26 cellular contexts compared by ENCODE assay signal in genomic region chr2:119921825-119922224, GRCh38.
DNase-seq lines count a peak whose midpoint lies in the region; ATAC-seq, FAIRE-seq and TF ChIP-seq lines count a peak whose summit lies in the region.
"Had no signal": no experiment of that assay in that cellular context is flagged by ENCODE, and none has a peak within 500 bp of the region (broad histone marks: within the 10 kb centered on the region; RNA-seq: fewer than 3 reads in every experiment).

No MANE protein-coding gene starts in this region.

- no peaks in the 10 kb centered on the region for H4K20me1 ChIP-seq in GM12878 (ENCODE audit: control insufficient read depth, insufficient read depth)
- H4K20me1 ChIP-seq: BLaER1 treated with 17β-estradiol and CSF1 and Interleukin-3, amounts not matched to agents 10 nM and 100 nM had no signal

- no peaks in the 10 kb centered on the region for H3K27me3 Mint-ChIP-seq in activated T-cell treated with anti-CD3 and anti-CD28 coated beads, Interleukin-2, amount 50 U/mL, for 72 hours (ENCODE audit: low read depth)
- no peaks in the 10 kb centered on the region for H3K27me3 Mint-ChIP-seq in activated T-cell treated with anti-CD3 and anti-CD28 coated beads, Interleukin-2, amount 50 U/mL, for 4 hours (ENCODE audit: low read depth)
- no peaks in the 10 kb centered on the region for H3K27me3 Mint-ChIP-seq in nephron progenitor cell (ENCODE audit: low read depth, poor library complexity)

- TF ChIP-seq CTCF in Panc1 (IDR thresholded peaks at IDR 0.05) (no peak), GM12878 (IDR thresholded peaks at IDR 0.05 in 2 of 3, conservative IDR thresholded peaks at IDR 0.05 in 1 of 3; ENCODE audit: control insufficient read depth in 2 of 3, extremely low read depth in 1 of 3, insufficient read depth in 1 of 3, low read depth in 3 of 3, low read length in 3 of 3) (no peak), nephron progenitor cell (IDR thresholded peaks at IDR 0.05) (no peak)

- POLR2A ChIA-PET in Panc1 (lab: Charles Lee) (no interaction called here), GM12878 (lab: Charles Lee) (no interaction called here)

- CTCF ChIA-PET in Panc1 (lab: Charles Lee) (no interaction called here), GM12878 (lab: Yijun Ruan, JAX) (no interaction called here)

- BruUV-seq in Panc1 (replicated peaks; lab: Mats Ljungman, UMichigan) (TSS peak; percentile 14), GM12878 (replicated peaks; lab: Mats Ljungman, UMichigan) (TSS peak; percentile 14)

- no peak for TF ChIP-seq POLR2A in GM12878 (IDR thresholded peaks at IDR 0.05; ENCODE audit: low read depth, low read length)

- no peak overlapping the region for H3K9ac ChIP-seq in GM12878 (ENCODE audit: control insufficient read depth, insufficient read depth, low read length)
- H3K9ac ChIP-seq: BLaER1 treated with 17β-estradiol and CSF1 and Interleukin-3, amounts not matched to agents 10 nM and 100 nM had no signal

- no peak for TF ChIP-seq EP300 in GM12878 (IDR thresholded peaks at IDR 0.05; ENCODE audit: borderline replicate concordance in 1 of 2, control insufficient read depth in 1 of 2, low read depth in 2 of 2, low read length in 2 of 2)

- H3K36me3 ChIP-seq in Panc1 (ENCODE audit: control insufficient read depth, insufficient read depth, low read length): no peaks in the 10 kb centered on the region
- no peaks in the 10 kb centered on the region for H3K36me3 ChIP-seq in GM12878 (ENCODE audit: control insufficient read depth in 2 of 2, insufficient read depth in 2 of 2, low read length in 1 of 2)
- H3K36me3 ChIP-seq: SJSA1 had no signal

- TF ChIP-seq RAD21 in GM12878 (IDR thresholded peaks at IDR 0.05; ENCODE audit: insufficient read depth, low read depth, low read length): no peak

- no peak for ATAC-seq in activated T-cell treated with anti-CD3 and anti-CD28 coated beads, Interleukin-2, amount 50 U/mL, for 72 hours (replicated peaks in 1 of 2)
- no peak for ATAC-seq in activated T-cell treated with anti-CD3 and anti-CD28 coated beads, Interleukin-2, amount 50 U/mL, for 4 hours
- no peak for ATAC-seq in Panc1
- ATAC-seq in GM12878: no peak
- no peak for ATAC-seq in GM21717 (IDR thresholded peaks at IDR 0.05; ENCODE audit: unreplicated experiment)
- no peak for ATAC-seq in left ventricle myocardium superior
- ATAC-seq: GM23338, Right ventricle myocardium inferior had no signal

- H3K4me3 ChIP-seq in Panc1 (ENCODE audit: low read depth in 2 of 2, low read length in 2 of 2) (no peak overlapping the region), GM12878 (no peak overlapping the region)
- H3K4me3 ChIP-seq: BLaER1 treated with 17β-estradiol and CSF1 and Interleukin-3, amounts not matched to agents 10 nM and 100 nM; GM23338; SJSA1 had no signal

- H3K4me2 ChIP-seq in GM12878 (ENCODE audit: control insufficient read depth, insufficient read depth): no peak overlapping the region
- H3K4me2 ChIP-seq: BLaER1 treated with 17β-estradiol and CSF1 and Interleukin-3, amounts not matched to agents 10 nM and 100 nM; GM23338 had no signal

- no peak for DNase-seq in activated T-cell treated with anti-CD3 and anti-CD28 coated beads, Interleukin-2, amount 50 U/mL, for 72 hours
- DNase-seq in activated T-cell treated with anti-CD3 and anti-CD28 coated beads, Interleukin-2, amount 50 U/mL, for 4 hours: no peak
- DNase-seq in Panc1 (ENCODE audit: low read depth, low spot score) (no peak), GM12878 (ENCODE audit: low read depth, low spot score) (no peak), nephron progenitor cell (no peak), left ventricle myocardium superior (no peak), DMS 273 (lab: John Stamatoyannopoulos, UW; ENCODE audit: unreplicated experiment) (no peak)
- DNase-seq: 8988T, COR-L47, DMS 273 treated with DMSO at 0.1 percent for 48 hours, DND-41, HCEC 1CT, KG1, NCI-H1092, NCI-H1436, NCI-H187 treated with DMSO at 0.1 percent for 48 hours, NCI-H2107, NCI-H446 treated with DMSO at 0.1 percent for 48 hours, NCI-H526 treated with DMSO at 0.1 percent for 48 hours, OCI-M1 had no signal

- H2AFZ ChIP-seq in GM12878 (ENCODE audit: control insufficient read depth, low read depth, low read length): no peak overlapping the region
- H2AFZ ChIP-seq: GM23338 had no signal

- H3K4me1 ChIP-seq in Panc1 (ENCODE audit: control insufficient read depth, insufficient read depth, low read length): no peaks in the 10 kb centered on the region
- no peaks in the 10 kb centered on the region for H3K4me1 ChIP-seq in GM12878 (ENCODE audit: control insufficient read depth, insufficient read depth, low read length)
- H3K4me1 ChIP-seq: BLaER1 treated with 17β-estradiol and CSF1 and Interleukin-3, amounts not matched to agents 10 nM and 100 nM; SJSA1 had no signal

- intact Hi-C loops in Panc1 (cut with micrococcal nuclease; ENCODE audit: unreplicated experiment) (no loop called here), GM12878 (cut with micrococcal nuclease; ENCODE audit: unreplicated experiment) (no loop called here), left ventricle myocardium superior (cut with micrococcal nuclease) (no loop called here)

- peak overlapping the region; percentile 38 for H3K27ac Mint-ChIP-seq in activated T-cell treated with anti-CD3 and anti-CD28 coated beads, Interleukin-2, amount 50 U/mL, for 72 hours
- peak overlapping the region; percentile 56 for H3K27ac Mint-ChIP-seq in nephron progenitor cell
- H3K27ac Mint-ChIP-seq: GM23338 had no signal

- FAIRE-seq in GM12878 (lab: Jason Lieb, UNC): no peak
- FAIRE-seq: GM12892 had no signal

- SMC1A ChIA-PET in GM12878 (lab: Charles Lee; ENCODE audit: uncharacterized antibody, unreplicated experiment): no interaction called here

- no peaks in the 10 kb centered on the region for H3K9me3 Mint-ChIP-seq in activated T-cell treated with anti-CD3 and anti-CD28 coated beads, Interleukin-2, amount 50 U/mL, for 72 hours
- no peaks in the 10 kb centered on the region for H3K9me3 Mint-ChIP-seq in activated T-cell treated with anti-CD3 and anti-CD28 coated beads, Interleukin-2, amount 50 U/mL, for 4 hours
- no peaks in the 10 kb centered on the region for H3K9me3 Mint-ChIP-seq in nephron progenitor cell
- H3K9me3 Mint-ChIP-seq: GM23338 had no signal

- H3K36me3 Mint-ChIP-seq in activated T-cell treated with anti-CD3 and anti-CD28 coated beads, Interleukin-2, amount 50 U/mL, for 72 hours (ENCODE audit: insufficient read depth in 2 of 2): no peaks in the 10 kb centered on the region
- peaks cover 9% of the 10 kb centered on the region for H3K36me3 Mint-ChIP-seq in activated T-cell treated with anti-CD3 and anti-CD28 coated beads, Interleukin-2, amount 50 U/mL, for 4 hours (ENCODE audit: insufficient read depth)
- H3K36me3 Mint-ChIP-seq in nephron progenitor cell (ENCODE audit: low read depth): peaks cover under 1% of the 10 kb centered on the region

- H3K27ac ChIP-seq in Panc1 (ENCODE audit: low read length) (no peak overlapping the region), GM12878 (ENCODE audit: control insufficient read depth, insufficient read depth) (no peak overlapping the region)
- H3K27ac ChIP-seq: BLaER1 treated with 17β-estradiol and CSF1 and Interleukin-3, amounts not matched to agents 10 nM and 100 nM; SJSA1 had no signal

- H3K79me2 ChIP-seq in GM12878 (ENCODE audit: control insufficient read depth, insufficient read depth, low read length): no peaks in the 10 kb centered on the region

- WGBS in GM12878 (ENCODE audit: insufficient coverage, insufficient replicate concordance, low lambda C conversion rate, missing lambda C conversion rate): 76% methylated on average over 1 of the region's 1 CpG

- H3K4me1 Mint-ChIP-seq in activated T-cell treated with anti-CD3 and anti-CD28 coated beads, Interleukin-2, amount 50 U/mL, for 72 hours (ENCODE audit: low read depth): peaks cover 15% of the 10 kb centered on the region
- peaks cover 28% of the 10 kb centered on the region for H3K4me1 Mint-ChIP-seq in activated T-cell treated with anti-CD3 and anti-CD28 coated beads, Interleukin-2, amount 50 U/mL, for 4 hours (ENCODE audit: low read depth)
- no peaks in the 10 kb centered on the region for H3K4me1 Mint-ChIP-seq in nephron progenitor cell
- H3K4me1 Mint-ChIP-seq: GM23338 had no signal

- H3K27me3 ChIP-seq in Panc1 (ENCODE audit: control insufficient read depth, insufficient read depth, low read length) (no peaks in the 10 kb centered on the region), GM12878 (replicated peaks in 1 of 2; ENCODE audit: control insufficient read depth in 2 of 2, insufficient read depth in 2 of 2, low read length in 1 of 2) (no peaks in the 10 kb centered on the region)
- H3K27me3 ChIP-seq: BLaER1 treated with 17β-estradiol and CSF1 and Interleukin-3, amounts not matched to agents 10 nM and 100 nM; SJSA1 had no signal

- in situ Hi-C loops in Panc1 (cut with HindIII; ENCODE audit: low pct_unique_long_range_greater_than_20kb, low sequenced_read_pairs): no loop called here
- in situ Hi-C loops in GM12878 (cut with MboI): no loop called here

- no peak overlapping the region for H3K4me3 Mint-ChIP-seq in activated T-cell treated with anti-CD3 and anti-CD28 coated beads, Interleukin-2, amount 50 U/mL, for 72 hours
- no peak overlapping the region for H3K4me3 Mint-ChIP-seq in activated T-cell treated with anti-CD3 and anti-CD28 coated beads, Interleukin-2, amount 50 U/mL, for 4 hours
- no peak overlapping the region for H3K4me3 Mint-ChIP-seq in nephron progenitor cell
- H3K4me3 Mint-ChIP-seq: GM23338 had no signal

- no peaks in the 10 kb centered on the region for H3K9me3 ChIP-seq in Panc1 (ENCODE audit: control insufficient read depth, insufficient read depth, low read depth, low read length)
- no peaks in the 10 kb centered on the region for H3K9me3 ChIP-seq in GM12878 (replicated peaks; ENCODE audit: control insufficient read depth, insufficient read depth, low read length)
- H3K9me3 ChIP-seq: BLaER1 treated with 17β-estradiol and CSF1 and Interleukin-3, amounts not matched to agents 10 nM and 100 nM; SJSA1 had no signal

- RAD21 ChIA-PET in GM12878 (lab: Charles Lee; ENCODE audit: unreplicated experiment): no interaction called here

TF ChIP-seq in GM12878, 131 proteins besides CTCF, POLR2A, EP300 and RAD21:
- TF ChIP-seq, protein P1, sequence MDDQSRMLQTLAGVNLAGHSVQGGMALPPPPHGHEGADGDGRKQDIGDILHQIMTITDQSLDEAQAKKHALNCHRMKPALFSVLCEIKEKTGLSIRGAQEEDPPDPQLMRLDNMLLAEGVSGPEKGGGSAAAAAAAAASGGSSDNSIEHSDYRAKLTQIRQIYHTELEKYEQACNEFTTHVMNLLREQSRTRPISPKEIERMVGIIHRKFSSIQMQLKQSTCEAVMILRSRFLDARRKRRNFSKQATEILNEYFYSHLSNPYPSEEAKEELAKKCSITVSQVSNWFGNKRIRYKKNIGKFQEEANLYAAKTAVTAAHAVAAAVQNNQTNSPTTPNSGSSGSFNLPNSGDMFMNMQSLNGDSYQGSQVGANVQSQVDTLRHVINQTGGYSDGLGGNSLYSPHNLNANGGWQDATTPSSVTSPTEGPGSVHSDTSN (IDR thresholded peaks at IDR 0.05; ENCODE audit: insufficient replicate concordance, low read depth, low read length): no peak
- no peak for TF ChIP-seq YBX1 (IDR thresholded peaks at IDR 0.05)
